Comparison of ENCODE assay signal across 12 cellular contexts in genomic region chr7:96303105-96303685, GRCh38. TPM values are rescaled to one million over a fixed set of nuclear protein-coding genes. Genes with fewer than 3 reads are reported as not detected.
DNase-seq lines count a peak whose midpoint lies in the region; ATAC-seq and TF ChIP-seq lines count a peak whose summit lies in the region.
"Had no signal": no experiment of that assay in that cellular context is flagged by ENCODE, and none has a peak within 500 bp of the region (broad histone marks: within the 10 kb centered on the region; RNA-seq: fewer than 3 reads in every experiment).

No MANE protein-coding gene starts in this region.

- H3K4me1 ChIP-seq in HEK293 (ENCODE audit: control insufficient read depth, insufficient read depth, low read length) (peaks cover 20% of the 10 kb centered on the region), liver (ENCODE audit: control insufficient read depth in 4 of 4, insufficient read depth in 4 of 4, low read length in 3 of 4) (peaks cover 15 to 86% (median 66%) of the 10 kb centered on the region in 4 donors)

- H3K27ac ChIP-seq in 22Rv1 (peak overlapping the region; percentile 38; the same call in 1 of the 2 replicates), HEK293 (ENCODE audit: extremely low read depth, low read depth, low read length) (peak overlapping the region; percentile 74), liver (ENCODE audit: low read depth in 1 of 2, low read length in 2 of 2) (peak overlapping the region; percentile 34 to 71)
- H3K27ac ChIP-seq: BLaER1 treated with 17β-estradiol and CSF1 and Interleukin-3, amounts not matched to agents 10 nM and 100 nM had no signal

- TF ChIP-seq CTCF in 22Rv1 (IDR thresholded peaks at IDR 0.05) (no peak), HEK293 (tag by site-specific recombination; IDR thresholded peaks at IDR 0.05) (no peak), liver (IDR thresholded peaks at IDR 0.05; ENCODE audit: low read depth, low read length, missing input control) (no peak)

- WGBS in liver: 35% methylated on average over 5 of the region's 5 CpGs

- peak; percentile 54 to 63 for TF ChIP-seq RAD21 in liver (IDR thresholded peaks at IDR 0.05)

- H3K9ac ChIP-seq in liver (ENCODE audit: low read depth in 1 of 2, low read length in 2 of 2): no peak overlapping the region
- H3K9ac ChIP-seq: BLaER1 treated with 17β-estradiol and CSF1 and Interleukin-3, amounts not matched to agents 10 nM and 100 nM had no signal

- no peaks in the 10 kb centered on the region for H3K9me3 Mint-ChIP-seq in activated T-helper 2 cell treated with anti-CD3 and anti-CD28 coated beads, Interferon-gamma antibody, Interleukin-2, Interleukin-4, amounts not matched to agents 10 μg/mL and 5 μg/mL and 100 μg/mL, durations not matched to agents 14 hours and 24 hours and 36 hours
- H3K9me3 Mint-ChIP-seq: memory B cell had no signal

- DNase-seq in activated T-helper 2 cell treated with anti-CD3 and anti-CD28 coated beads, Interferon-gamma antibody, Interleukin-2, Interleukin-4, amounts not matched to agents 10 μg/mL and 5 μg/mL and 100 μg/mL, durations not matched to agents 14 hours and 24 hours and 36 hours (ENCODE audit: low spot score): no peak
- DNase-seq in NCI-H345 (lab: John Stamatoyannopoulos, UW): no peak
- DNase-seq in NCI-H1417 (lab: John Stamatoyannopoulos, UW): no peak
- DNase-seq: aorta, NCI-H1105 had no signal

- H3K36me3 ChIP-seq in HEK293 (ENCODE audit: control insufficient read depth in 2 of 2, insufficient read depth in 1 of 2, low read length in 2 of 2) (no peaks in the 10 kb centered on the region), liver (ENCODE audit: control insufficient read depth in 4 of 4, insufficient read depth in 3 of 4, low read depth in 1 of 4, low read length in 3 of 4) (no peaks in the 10 kb centered on the region)

- intact Hi-C loops in activated T-helper 2 cell treated with anti-CD3 and anti-CD28 coated beads, Interferon-gamma antibody, Interleukin-2, Interleukin-4, amounts not matched to agents 10 μg/mL and 5 μg/mL and 100 μg/mL, durations not matched to agents 14 hours and 24 hours and 36 hours (cut with micrococcal nuclease): loop anchor here (5.0 kb wide), 2 partner anchors 534 to 801 kb away; no protein-coding TSS in a partner anchor

- no peaks in the 10 kb centered on the region for H3K27me3 Mint-ChIP-seq in activated T-helper 2 cell treated with anti-CD3 and anti-CD28 coated beads, Interferon-gamma antibody, Interleukin-2, Interleukin-4, amounts not matched to agents 10 μg/mL and 5 μg/mL and 100 μg/mL, durations not matched to agents 14 hours and 24 hours and 36 hours (ENCODE audit: low read depth)
- H3K27me3 Mint-ChIP-seq: memory B cell had no signal

- H3K36me3 Mint-ChIP-seq in activated T-helper 2 cell treated with anti-CD3 and anti-CD28 coated beads, Interferon-gamma antibody, Interleukin-2, Interleukin-4, amounts not matched to agents 10 μg/mL and 5 μg/mL and 100 μg/mL, durations not matched to agents 14 hours and 24 hours and 36 hours (ENCODE audit: low read depth): peaks cover 27% of the 10 kb centered on the region

- H3K27ac Mint-ChIP-seq in activated T-helper 2 cell treated with anti-CD3 and anti-CD28 coated beads, Interferon-gamma antibody, Interleukin-2, Interleukin-4, amounts not matched to agents 10 μg/mL and 5 μg/mL and 100 μg/mL, durations not matched to agents 14 hours and 24 hours and 36 hours: peak overlapping the region; percentile 92
- H3K27ac Mint-ChIP-seq: memory B cell had no signal

- H3K9me3 ChIP-seq in HEK293 (ENCODE audit: control insufficient read depth, insufficient read depth, low read depth, low read length) (no peaks in the 10 kb centered on the region), liver (ENCODE audit: control insufficient read depth in 4 of 4, low read length in 3 of 4) (no peaks in the 10 kb centered on the region)

- H3K4me3 ChIP-seq in HEK293 (ENCODE audit: low read depth, low read length) (no peak overlapping the region), liver (ENCODE audit: low read depth in 1 of 3, low read length in 3 of 3) (no peak overlapping the region)
- H3K4me3 ChIP-seq: BLaER1 treated with 17β-estradiol and CSF1 and Interleukin-3, amounts not matched to agents 10 nM and 100 nM had no signal

- H3K4me3 Mint-ChIP-seq in activated T-helper 2 cell treated with anti-CD3 and anti-CD28 coated beads, Interferon-gamma antibody, Interleukin-2, Interleukin-4, amounts not matched to agents 10 μg/mL and 5 μg/mL and 100 μg/mL, durations not matched to agents 14 hours and 24 hours and 36 hours (ENCODE audit: low read depth): peak overlapping the region; percentile 37
- H3K4me3 Mint-ChIP-seq: memory B cell had no signal

- CTCF ChIA-PET in HEK293 (lab: Yijun Ruan, JAX): no interaction called here

- no peaks in the 10 kb centered on the region for H3K27me3 ChIP-seq in liver (ENCODE audit: control insufficient read depth in 4 of 4, insufficient read depth in 4 of 4, low read length in 3 of 4)
- H3K27me3 ChIP-seq: BLaER1 treated with 17β-estradiol and CSF1 and Interleukin-3, amounts not matched to agents 10 nM and 100 nM had no signal

- ATAC-seq in HG03469 (IDR thresholded peaks at IDR 0.05; ENCODE audit: unreplicated experiment) (no peak), HG02970 (IDR thresholded peaks at IDR 0.05; ENCODE audit: low FRiP score, unreplicated experiment) (no peak)

- POLR2A ChIA-PET in HEK293 (lab: Yijun Ruan, JAX): interaction anchor here (0.6 kb wide), 1 partner anchor 109 kb away, joined by 3 read pairs; no protein-coding TSS in a partner anchor

- H3K4me1 Mint-ChIP-seq in activated T-helper 2 cell treated with anti-CD3 and anti-CD28 coated beads, Interferon-gamma antibody, Interleukin-2, Interleukin-4, amounts not matched to agents 10 μg/mL and 5 μg/mL and 100 μg/mL, durations not matched to agents 14 hours and 24 hours and 36 hours (ENCODE audit: low read depth): peaks cover 62% of the 10 kb centered on the region

TF ChIP-seq in HEK293, 187 proteins besides CTCF, POLR2A, EP300 and RAD21 (continues in another document):
- no peak for TF ChIP-seq ZNF214 (tag by site-specific recombination; IDR thresholded peaks at IDR 0.05; ENCODE audit: borderline replicate concordance)
- 0 out of 2 replicates have a peak, but pooled peaks have one; percentile 9 for TF ChIP-seq ZSCAN30 (tag by site-specific recombination; IDR thresholded peaks at IDR 0.05)
- TF ChIP-seq ZNF394 (tag by site-specific recombination; IDR thresholded peaks at IDR 0.05; ENCODE audit: borderline replicate concordance): peak; percentile 47
- TF ChIP-seq ZNF140 (tag by site-specific recombination; IDR thresholded peaks at IDR 0.05): no peak
- peak; percentile 26; the same call in 1 of the 2 replicates for TF ChIP-seq ZBTB21 (tag by site-specific recombination; IDR thresholded peaks at IDR 0.05)
- TF ChIP-seq, protein P1, sequence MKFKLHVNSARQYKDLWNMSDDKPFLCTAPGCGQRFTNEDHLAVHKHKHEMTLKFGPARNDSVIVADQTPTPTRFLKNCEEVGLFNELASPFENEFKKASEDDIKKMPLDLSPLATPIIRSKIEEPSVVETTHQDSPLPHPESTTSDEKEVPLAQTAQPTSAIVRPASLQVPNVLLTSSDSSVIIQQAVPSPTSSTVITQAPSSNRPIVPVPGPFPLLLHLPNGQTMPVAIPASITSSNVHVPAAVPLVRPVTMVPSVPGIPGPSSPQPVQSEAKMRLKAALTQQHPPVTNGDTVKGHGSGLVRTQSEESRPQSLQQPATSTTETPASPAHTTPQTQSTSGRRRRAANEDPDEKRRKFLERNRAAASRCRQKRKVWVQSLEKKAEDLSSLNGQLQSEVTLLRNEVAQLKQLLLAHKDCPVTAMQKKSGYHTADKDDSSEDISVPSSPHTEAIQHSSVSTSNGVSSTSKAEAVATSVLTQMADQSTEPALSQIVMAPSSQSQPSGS (tag by site-specific recombination; IDR thresholded peaks at IDR 0.05; ENCODE audit: low read depth): 0 out of 2 replicates have a peak, but pooled peaks have one; percentile 51
- peak; percentile 99 for TF ChIP-seq OSR2 (tag by site-specific recombination; IDR thresholded peaks at IDR 0.05)
- TF ChIP-seq ZNF621 (tag by site-specific recombination; IDR thresholded peaks at IDR 0.05): no peak

TF ChIP-seq in liver, 16 proteins besides CTCF, POLR2A, EP300 and RAD21 (continues in another document):
- TF ChIP-seq RXRA (IDR thresholded peaks at IDR 0.05) (peak; percentile 79 to 90), EGR1 (IDR thresholded peaks at IDR 0.05; ENCODE audit: low read depth in 2 of 2) (peak; percentile 93 to 94), REST (IDR thresholded peaks at IDR 0.05) (peak; percentile 38), TAF1 (conservative IDR thresholded peaks at IDR 0.05) (no peak)
- TF ChIP-seq, protein P2, sequence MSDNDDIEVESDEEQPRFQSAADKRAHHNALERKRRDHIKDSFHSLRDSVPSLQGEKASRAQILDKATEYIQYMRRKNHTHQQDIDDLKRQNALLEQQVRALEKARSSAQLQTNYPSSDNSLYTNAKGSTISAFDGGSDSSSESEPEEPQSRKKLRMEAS (IDR thresholded peaks at IDR 0.05): peak; percentile 76

RNA-seq across cellular contexts. Expression of gene SLC25A13, which starts 18.7 kb away (rescaled TPM):
- total RNA-seq in activated T-helper 2 cell treated with anti-CD3 and anti-CD28 coated beads, Interferon-gamma antibody, Interleukin-2, Interleukin-4, amounts not matched to agents 10 μg/mL and 5 μg/mL and 100 μg/mL, durations not matched to agents 14 hours and 24 hours and 36 hours: 28.8 and 35.4 TPM in 2 replicates
- total RNA-seq in liver: 100 to 1,000 TPM in 1 of 2 donors, 10 to 100 TPM in 1; 45.6 to 116 TPM
- 10 to 100 TPM; 52.4 to 75.4 TPM for polyA plus RNA-seq in liver
